ENCODE assay signal across 17 cellular contexts in the genomic region with DNA sequence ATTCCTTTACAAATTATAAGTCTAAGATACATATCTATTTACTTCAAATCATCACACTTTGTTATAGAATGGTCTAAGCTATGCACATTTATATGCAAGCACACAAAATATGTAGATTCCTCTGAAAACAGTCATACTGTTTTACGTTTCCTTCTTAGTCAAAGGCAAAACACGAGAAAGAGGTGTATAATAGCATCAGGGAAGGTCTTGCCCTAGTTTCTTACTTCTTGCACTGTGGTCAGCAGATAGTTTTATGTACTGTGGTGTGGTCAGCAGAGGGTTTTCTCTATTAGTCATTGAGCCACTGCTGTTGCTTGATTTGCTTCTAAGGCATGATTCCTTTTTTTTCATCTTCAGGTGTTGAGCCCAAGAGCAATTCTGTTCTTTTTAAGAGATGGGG.
DNase-seq lines count a peak whose midpoint lies in the region; ATAC-seq and TF ChIP-seq lines count a peak whose summit lies in the region.
"Had no signal": no experiment of that assay in that cellular context is flagged by ENCODE, and none has a peak within 500 bp of the region (broad histone marks: within the 10 kb centered on the region; RNA-seq: fewer than 3 reads in every experiment).

No MANE protein-coding gene starts in this region.

- peak; percentile 2 for DNase-seq in AG08395 (ENCODE audit: low spot score)
- DNase-seq in fibroblast of pulmonary artery (ENCODE audit: low read depth) = peak; percentile 13
- no peak for DNase-seq in activated T-cell treated with anti-CD3 and anti-CD28 coated beads, Interleukin-2, amount 50 U/mL, for 24 hours
- DNase-seq in activated naive CD4-positive, alpha-beta T cell treated with anti-CD3 and anti-CD28 coated beads, Interleukin-2, amount 50 U/mL, for 16 hours = no peak
- DNase-seq: activated CD8-positive, alpha-beta T cell treated with anti-CD3 and anti-CD28 coated beads for 36 hours; Calu3; effector memory CD4-positive, alpha-beta T cell; NCI-H1694 treated with DMSO at 0.1 percent for 48 hours; NCI-H82; SIG-M5; stomach had no signal

- no peaks in the 10 kb centered on the region for H3K27me3 Mint-ChIP-seq in activated T-cell treated with anti-CD3 and anti-CD28 coated beads, Interleukin-2, amount 50 U/mL, for 24 hours
- H3K27me3 Mint-ChIP-seq: activated CD8-positive, alpha-beta T cell treated with anti-CD3 and anti-CD28 coated beads for 36 hours; activated T-helper 17 cell treated with anti-CD3 and anti-CD28 coated beads, Interleukin-2, amount 50 U/mL, for 72 hours had no signal

- H4K20me1 ChIP-seq in OCI-LY1 (ENCODE audit: insufficient read depth, low read length) = no peaks in the 10 kb centered on the region

- peaks cover 12% of the 10 kb centered on the region for H3K9me3 Mint-ChIP-seq in activated T-cell treated with anti-CD3 and anti-CD28 coated beads, Interleukin-2, amount 50 U/mL, for 24 hours
- H3K9me3 Mint-ChIP-seq: activated T-helper 17 cell treated with anti-CD3 and anti-CD28 coated beads, Interleukin-2, amount 50 U/mL, for 72 hours had no signal

- H3K4me3 Mint-ChIP-seq in activated T-cell treated with anti-CD3 and anti-CD28 coated beads, Interleukin-2, amount 50 U/mL, for 24 hours = no peak overlapping the region
- H3K4me3 Mint-ChIP-seq: activated CD8-positive, alpha-beta T cell treated with anti-CD3 and anti-CD28 coated beads for 36 hours; activated T-helper 17 cell treated with anti-CD3 and anti-CD28 coated beads, Interleukin-2, amount 50 U/mL, for 72 hours had no signal

- H3K4me1 Mint-ChIP-seq in activated T-cell treated with anti-CD3 and anti-CD28 coated beads, Interleukin-2, amount 50 U/mL, for 24 hours (ENCODE audit: low read depth) = no peaks in the 10 kb centered on the region
- H3K4me1 Mint-ChIP-seq: activated T-helper 17 cell treated with anti-CD3 and anti-CD28 coated beads, Interleukin-2, amount 50 U/mL, for 72 hours had no signal

- TF ChIP-seq CTCF in OCI-LY1 (IDR thresholded peaks at IDR 0.05; ENCODE audit: low read length) (no peak), fibroblast of pulmonary artery (IDR thresholded peaks at IDR 0.05; ENCODE audit: low read length, missing control alignments) (no peak)

- no peak overlapping the region for H3K27ac ChIP-seq in OCI-LY1 (ENCODE audit: low read depth, low read length, poor library complexity, severe bottlenecking)
- H3K27ac ChIP-seq: skin epidermis, stomach had no signal

- peaks cover 9% of the 10 kb centered on the region for H3K4me1 ChIP-seq in OCI-LY1 (ENCODE audit: insufficient read depth, low read length, severe bottlenecking)
- H3K4me1 ChIP-seq: stomach had no signal

- H3K27ac Mint-ChIP-seq in activated T-cell treated with anti-CD3 and anti-CD28 coated beads, Interleukin-2, amount 50 U/mL, for 24 hours = no peak overlapping the region
- H3K27ac Mint-ChIP-seq: activated CD8-positive, alpha-beta T cell treated with anti-CD3 and anti-CD28 coated beads for 36 hours; activated T-helper 17 cell treated with anti-CD3 and anti-CD28 coated beads, Interleukin-2, amount 50 U/mL, for 72 hours had no signal

- no peaks in the 10 kb centered on the region for H3K27me3 ChIP-seq in OCI-LY1 (ENCODE audit: insufficient read depth, low read length)
- H3K27me3 ChIP-seq: stomach had no signal

- ATAC-seq in GM19395 (IDR thresholded peaks at IDR 0.05; ENCODE audit: unreplicated experiment) = peak; percentile 79
- ATAC-seq in HG02678 (IDR thresholded peaks at IDR 0.05; ENCODE audit: unreplicated experiment) = no peak
- no peak for ATAC-seq in HG02973 (IDR thresholded peaks at IDR 0.05; ENCODE audit: unreplicated experiment)
- ATAC-seq: activated CD8-positive, alpha-beta T cell treated with anti-CD3 and anti-CD28 coated beads for 36 hours; activated T-helper 17 cell treated with anti-CD3 and anti-CD28 coated beads, Interleukin-2, amount 50 U/mL, for 72 hours had no signal

- H3K9ac ChIP-seq in OCI-LY1 (ENCODE audit: low read length) = no peak overlapping the region

- H3K4me3 ChIP-seq in OCI-LY1 (ENCODE audit: low read depth, low read length, poor library complexity, severe bottlenecking) = no peak overlapping the region
- H3K4me3 ChIP-seq in fibroblast of pulmonary artery (replicated peaks; ENCODE audit: low read depth, low read length) = no peak overlapping the region
- H3K4me3 ChIP-seq: skin epidermis, stomach had no signal

- no peaks in the 10 kb centered on the region for H3F3A ChIP-seq in OCI-LY1 (ENCODE audit: insufficient read depth, low read length)

- H3K79me2 ChIP-seq in OCI-LY1 (ENCODE audit: insufficient read depth, low read length) = no peaks in the 10 kb centered on the region

- H2AFZ ChIP-seq in OCI-LY1 (ENCODE audit: low read length) = peak overlapping the region; percentile 74; the same call in 1 of the 2 replicates

- no peak overlapping the region for H3K4me2 ChIP-seq in OCI-LY1 (ENCODE audit: low read length)

- no peaks in the 10 kb centered on the region for H3K36me3 Mint-ChIP-seq in activated T-cell treated with anti-CD3 and anti-CD28 coated beads, Interleukin-2, amount 50 U/mL, for 24 hours (ENCODE audit: low read depth)

- no peaks in the 10 kb centered on the region for H3K9me2 ChIP-seq in OCI-LY1 (ENCODE audit: low read depth, low read length)

- no peaks in the 10 kb centered on the region; the same call in 1 of the 2 replicates for H3K36me3 ChIP-seq in OCI-LY1 (ENCODE audit: insufficient read depth, low read length)
- H3K36me3 ChIP-seq: stomach had no signal

- H3K9me3 ChIP-seq in OCI-LY1 (ENCODE audit: low read length) = peaks cover 21% of the 10 kb centered on the region

Comparison
In these comparisons a context has a peak if more than half of its experiments do, and no peak if none do; other contexts are left out.
1. DNase-seq: peak in AG08395 (single experiment) and fibroblast of pulmonary artery (single experiment); none in activated T-cell treated with anti-CD3 and anti-CD28 coated beads, Interleukin-2, amount 50 U/mL, for 24 hours (single experiment) and activated naive CD4-positive, alpha-beta T cell treated with anti-CD3 and anti-CD28 coated beads, Interleukin-2, amount 50 U/mL, for 16 hours (single experiment).